Comparison of ENCODE assay signal across 1 cellular context in genomic region chr14:103444837-103445524, GRCh38.
TF ChIP-seq lines count a peak whose summit lies in the region.

No MANE protein-coding gene starts in this region.

TF ChIP-seq in K562, 482 proteins besides CTCF, POLR2A, EP300 and RAD21 (continued from another document):
- TF ChIP-seq ATF3 (IDR thresholded peaks at IDR 0.05) = peak; percentile 57
- no peak for TF ChIP-seq ATF3 (CRISPR knock-in tag; conservative IDR thresholded peaks at IDR 0.05)
- no peak for TF ChIP-seq SRSF9 (IDR thresholded peaks at IDR 0.05; ENCODE audit: borderline replicate concordance, low read depth, low read length)
- no peak for TF ChIP-seq ATF1 (CRISPR knock-in tag; IDR thresholded peaks at IDR 0.05)
- peak; percentile 39; the same call in 1 of the 2 replicates for TF ChIP-seq ATF1 (tag; IDR thresholded peaks at IDR 0.05)
- 0 out of 4 replicates have a peak, but pooled peaks of 1 of the 2 experiments have one; percentile 37 for TF ChIP-seq TBL1XR1 (IDR thresholded peaks at IDR 0.05; ENCODE audit: low read length in 2 of 2)
- peak; percentile 84 for TF ChIP-seq DPF2 (IDR thresholded peaks at IDR 0.05)
- no peak for TF ChIP-seq ZNF395 (CRISPR knock-in tag; IDR thresholded peaks at IDR 0.05)
- peak; percentile 37 for TF ChIP-seq CCNT2 (IDR thresholded peaks at IDR 0.05; ENCODE audit: borderline replicate concordance, extremely low read depth, insufficient read length, low read depth, low read length)
- TF ChIP-seq ZBTB12 (CRISPR knock-in tag; IDR thresholded peaks at IDR 0.05) = no peak
- TF ChIP-seq ATF6 (CRISPR knock-in tag; IDR thresholded peaks at IDR 0.05) = no peak
- peak; percentile 77 for TF ChIP-seq SMARCA4 (IDR thresholded peaks at IDR 0.05)
- no peak for TF ChIP-seq CREB5 (CRISPR knock-in tag; IDR thresholded peaks at IDR 0.05)
- TF ChIP-seq ZNF143 (CRISPR knock-in tag; IDR thresholded peaks at IDR 0.05) = no peak
- peak; percentile 84 for TF ChIP-seq FOSL1 (tag; conservative IDR thresholded peaks at IDR 0.05)
- TF ChIP-seq SPI1 (IDR thresholded peaks at IDR 0.05; ENCODE audit: borderline replicate concordance, low read depth, low read length) = peak; percentile 20; the same call in 1 of the 2 replicates
- TF ChIP-seq ZNF12 (CRISPR knock-in tag; IDR thresholded peaks at IDR 0.05) = no peak
- no peak for TF ChIP-seq NCOA2 (IDR thresholded peaks at IDR 0.05; ENCODE audit: partially characterized antibody in 2 of 2)
- no peak for TF ChIP-seq NBN (IDR thresholded peaks at IDR 0.05; ENCODE audit: low read depth)
- peak; percentile 47; the same call in 1 of the 2 replicates for TF ChIP-seq MTA2 (IDR thresholded peaks at IDR 0.05; ENCODE audit: low read depth)
- 0 out of 2 replicates have a peak, but pooled peaks have one; percentile 15 for TF ChIP-seq FOXA1 (IDR thresholded peaks at IDR 0.05; ENCODE audit: borderline replicate concordance)
- TF ChIP-seq CREB3 (tag; conservative IDR thresholded peaks at IDR 0.05; ENCODE audit: low read depth) = no peak
- peak; percentile 75 for TF ChIP-seq SMARCE1 (IDR thresholded peaks at IDR 0.05)
- no peak for TF ChIP-seq SREBF2 (CRISPR knock-in tag; IDR thresholded peaks at IDR 0.05)
- peak; percentile 11; the same call in 1 of the 2 replicates for TF ChIP-seq JUN (IDR thresholded peaks at IDR 0.05; ENCODE audit: borderline replicate concordance, low read depth, low read length)
- no peak for TF ChIP-seq JUN (CRISPR knock-in tag; IDR thresholded peaks at IDR 0.05; ENCODE audit: borderline replicate concordance)
- no peak for TF ChIP-seq ZNF232 (CRISPR knock-in tag; IDR thresholded peaks at IDR 0.05)
